ENCODE assay signal across 2 cellular contexts in the genomic region with DNA sequence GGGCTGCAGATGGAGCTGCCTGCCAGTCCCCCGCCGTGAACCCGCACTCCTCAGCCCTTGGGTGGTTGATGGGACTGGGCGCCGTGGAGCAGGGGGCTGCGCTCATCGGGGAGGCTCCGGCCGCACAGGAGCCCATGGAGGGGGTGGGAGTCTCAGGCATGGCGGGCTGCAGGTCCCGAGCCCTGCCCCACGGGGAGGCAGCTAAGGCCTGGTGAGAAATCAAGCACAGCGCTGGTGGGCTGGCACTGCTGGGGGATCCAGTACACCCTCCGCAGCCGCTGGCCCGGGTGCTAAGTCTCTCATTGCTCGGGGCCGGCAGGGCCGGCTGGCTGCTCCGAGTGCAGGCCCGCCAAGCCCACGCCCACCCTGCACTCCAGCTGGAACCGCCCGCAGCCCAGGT. TPM values are rescaled to one million over a fixed set of nuclear protein-coding genes. Genes with fewer than 3 reads are reported as not detected.
"Had no signal": no experiment of that assay in that cellular context is flagged by ENCODE, and none has a peak within 500 bp of the region (broad histone marks: within the 10 kb centered on the region; RNA-seq: fewer than 3 reads in every experiment).

No MANE protein-coding gene starts in this region.

RNA-seq across cellular contexts. Expression of a gene that starts 4.7 kb away (rescaled TPM):
- total RNA-seq: G401, GM12878 had no signal

RNA-seq across cellular contexts. Expression of a gene that starts 17.6 kb away (rescaled TPM):
- total RNA-seq: G401, GM12878 had no signal

RNA-seq across cellular contexts. Expression of a gene that starts 50.3 kb away (rescaled TPM):
- total RNA-seq: G401, GM12878 had no signal

RNA-seq across cellular contexts. Expression of a gene that starts 59.2 kb away (rescaled TPM):
- total RNA-seq: G401 had no signal
